ENCODE assay signal across 9 cellular contexts in genomic region chr2:234880551-234881211, GRCh38.
DNase-seq lines count a peak whose midpoint lies in the region; ATAC-seq lines count a peak whose summit lies in the region.
"Had no signal": no experiment of that assay in that cellular context is flagged by ENCODE, and none has a peak within 500 bp of the region (broad histone marks: within the 10 kb centered on the region; RNA-seq: fewer than 3 reads in every experiment).

No MANE protein-coding gene starts in this region.

- no peak for DNase-seq in activated naive CD4-positive, alpha-beta T cell treated with anti-CD3 and anti-CD28 coated beads, Interleukin-2, amount 50 U/mL, for 72 hours (ENCODE audit: low spot score in 2 of 2)
- no peak for DNase-seq in activated naive CD4-positive, alpha-beta T cell treated with anti-CD3 and anti-CD28 coated beads, Interleukin-2, amount 50 U/mL, for 16 hours
- DNase-seq in RPMI8226 (peak; percentile 26), fibroblast of peridontal ligament (ENCODE audit: extremely low read depth) (peak; percentile 72), anterior cingulate cortex (lab: John Stamatoyannopoulos, UW) (no peak), SKM-1 treated with dmso at 0.1 percent for 144 hours (lab: John Stamatoyannopoulos, UW; ENCODE audit: unreplicated experiment) (no peak), NOMO-1 (lab: John Stamatoyannopoulos, UW; ENCODE audit: unreplicated experiment in 2 of 2) (no peak)
- DNase-seq in stimulated activated CD8-positive, alpha-beta memory T cell treated with anti-CD3 and anti-CD28 coated beads, Interleukin-4, amount 100 ng/mL, for 48 hours = peak; percentile 30
- DNase-seq: activated naive CD8-positive, alpha-beta T cell treated with anti-CD3 and anti-CD28 coated beads, Interleukin-2, amount 10 ng/mL, durations not matched to agents 7 days and 5 days had no signal

- peak; percentile 68 to 72 for ATAC-seq in activated naive CD4-positive, alpha-beta T cell treated with anti-CD3 and anti-CD28 coated beads, Interleukin-2, amount 50 U/mL, for 72 hours

- peaks cover 0 to 7% of the 10 kb centered on the region in 2 donors for H3K36me3 Mint-ChIP-seq in activated naive CD4-positive, alpha-beta T cell treated with anti-CD3 and anti-CD28 coated beads, Interleukin-2, amount 50 U/mL, for 72 hours
- H3K36me3 Mint-ChIP-seq: activated naive CD8-positive, alpha-beta T cell treated with anti-CD3 and anti-CD28 coated beads, Interleukin-2, amount 10 ng/mL, durations not matched to agents 7 days and 5 days had no signal

- peaks cover 0 to 10% of the 10 kb centered on the region in 2 donors for H3K9me3 Mint-ChIP-seq in activated naive CD4-positive, alpha-beta T cell treated with anti-CD3 and anti-CD28 coated beads, Interleukin-2, amount 50 U/mL, for 72 hours
- H3K9me3 Mint-ChIP-seq: activated naive CD8-positive, alpha-beta T cell treated with anti-CD3 and anti-CD28 coated beads, Interleukin-2, amount 10 ng/mL, durations not matched to agents 7 days and 5 days had no signal

- no peak overlapping the region for H3K27ac Mint-ChIP-seq in activated naive CD4-positive, alpha-beta T cell treated with anti-CD3 and anti-CD28 coated beads, Interleukin-2, amount 50 U/mL, for 72 hours
- H3K27ac Mint-ChIP-seq: activated naive CD8-positive, alpha-beta T cell treated with anti-CD3 and anti-CD28 coated beads, Interleukin-2, amount 10 ng/mL, durations not matched to agents 7 days and 5 days had no signal

Comparison
In these comparisons a context has a peak if more than half of its experiments do, and no peak if none do; other contexts are left out.
1. DNase-seq: peak in RPMI8226 (single experiment), fibroblast of peridontal ligament (single experiment) and stimulated activated CD8-positive, alpha-beta memory T cell treated with anti-CD3 and anti-CD28 coated beads, Interleukin-4, amount 100 ng/mL, for 48 hours (single experiment); none in activated naive CD4-positive, alpha-beta T cell treated with anti-CD3 and anti-CD28 coated beads, Interleukin-2, amount 50 U/mL, for 72 hours (0 of 2), activated naive CD4-positive, alpha-beta T cell treated with anti-CD3 and anti-CD28 coated beads, Interleukin-2, amount 50 U/mL, for 16 hours (single experiment), anterior cingulate cortex (0 of 58), SKM-1 treated with dmso at 0.1 percent for 144 hours (single experiment) and NOMO-1 (0 of 2).